Comparison of ENCODE assay signal across 15 cellular contexts in genomic region chr1:54284781-54285563, GRCh38.
A peak's percentile ranks its signal among the peaks of the same experiment; 100 is the strongest.
DNase-seq lines count a peak whose midpoint lies in the region; ATAC-seq and TF ChIP-seq lines count a peak whose summit lies in the region.
"Had no signal": no experiment of that assay in that cellular context is flagged by ENCODE, and none has a peak within 500 bp of the region (broad histone marks: within the 10 kb centered on the region; RNA-seq: fewer than 3 reads in every experiment).

No MANE protein-coding gene starts in this region.

- H3K36me3 Mint-ChIP-seq in brain = peaks cover 9% of the 10 kb centered on the region

- H3K9me3 ChIP-seq in SJCRH30 (replicated peaks) = no peaks in the 10 kb centered on the region

- peaks cover 3% of the 10 kb centered on the region for H3K27me3 Mint-ChIP-seq in brain

- H3K27me3 ChIP-seq in SJCRH30 = no peaks in the 10 kb centered on the region

- no peak overlapping the region for H3K4me3 Mint-ChIP-seq in brain
- H3K4me3 Mint-ChIP-seq: neural crest cell had no signal

- peaks cover 79% of the 10 kb centered on the region for H3K4me1 Mint-ChIP-seq in brain

- H3K4me3 ChIP-seq in SJCRH30 = no peak overlapping the region
- H3K4me3 ChIP-seq: PC-9 had no signal

- H3K27ac ChIP-seq in SJCRH30 = no peak overlapping the region
- H3K27ac ChIP-seq: PC-9 had no signal

- H3K9me3 Mint-ChIP-seq in brain = no peaks in the 10 kb centered on the region
- H3K9me3 Mint-ChIP-seq: neural crest cell had no signal

- peaks cover 18% of the 10 kb centered on the region for H3K4me1 ChIP-seq in SJCRH30

- H3K27ac Mint-ChIP-seq in brain = peak overlapping the region in 4 of 5 experiments; percentile 14 to 96 (median 58)

- H3K36me3 ChIP-seq in SJCRH30 = no peaks in the 10 kb centered on the region; the same call in 1 of the 2 replicates

- TF ChIP-seq CTCF in brain (conservative IDR thresholded peaks at IDR 0.05) = no peak

- peak; percentile 40 to 56 for ATAC-seq in activated CD4-positive, CD25-positive, alpha-beta regulatory T cell treated with anti-CD3 and anti-CD28 coated beads, Interleukin-2, amount 50 U/mL, for 24 hours
- ATAC-seq: sciatic nerve had no signal

- no peak for DNase-seq in activated CD4-positive, CD25-positive, alpha-beta regulatory T cell treated with anti-CD3 and anti-CD28 coated beads, Interleukin-2, amount 50 U/mL, for 72 hours
- DNase-seq in activated CD4-positive, alpha-beta T cell treated with anti-CD3 and anti-CD28 coated beads for 48 hours = peak; percentile 45
- DNase-seq in stimulated activated CD8-positive, alpha-beta memory T cell treated with anti-CD3 and anti-CD28 coated beads, Interleukin-15, amount 100 ng/mL, for 48 hours (ENCODE audit: low read depth in 2 of 2) = peak; percentile 12 to 40
- DNase-seq in NCI-H146 treated with DMSO at 0.1 percent for 48 hours (lab: John Stamatoyannopoulos, UW; ENCODE audit: unreplicated experiment) (no peak), SJCRH30 (no peak), MV-4-11 (lab: John Stamatoyannopoulos, UW) (no peak)
- DNase-seq: Calu3, NCI-H1105, NCI-H2227 treated with DMSO at 0.1 percent for 48 hours, PC-9, T-helper 9 cell had no signal

Comparison
In these comparisons a context has a peak if more than half of its experiments do, and no peak if none do; other contexts are left out.
1. DNase-seq: peak in activated CD4-positive, alpha-beta T cell treated with anti-CD3 and anti-CD28 coated beads for 48 hours (single experiment) and stimulated activated CD8-positive, alpha-beta memory T cell treated with anti-CD3 and anti-CD28 coated beads, Interleukin-15, amount 100 ng/mL, for 48 hours (2 of 2); none in activated CD4-positive, CD25-positive, alpha-beta regulatory T cell treated with anti-CD3 and anti-CD28 coated beads, Interleukin-2, amount 50 U/mL, for 72 hours (single experiment), NCI-H146 treated with DMSO at 0.1 percent for 48 hours (single experiment), SJCRH30 (0 of 2) and MV-4-11 (single experiment).